ENCODE assay signal across 9 cellular contexts in genomic region chr2:37322368-37322767, GRCh38. TPM values are rescaled to one million over a fixed set of nuclear protein-coding genes. Genes with fewer than 3 reads are reported as not detected.
DNase-seq lines count a peak whose midpoint lies in the region; ATAC-seq and TF ChIP-seq lines count a peak whose summit lies in the region.
"Had no signal": no experiment of that assay in that cellular context is flagged by ENCODE, and none has a peak within 500 bp of the region (broad histone marks: within the 10 kb centered on the region; RNA-seq: fewer than 3 reads in every experiment).

No MANE protein-coding gene starts in this region.

- no peaks in the 10 kb centered on the region for H3K36me3 ChIP-seq in CD8-positive, alpha-beta T cell (ENCODE audit: insufficient read depth, low read length)

- H4K8ac ChIP-seq in H9 (replicated peaks; ENCODE audit: insufficient read length, low read depth, low read length) = no peak overlapping the region

- H2BK20ac ChIP-seq in H9 (ENCODE audit: low read depth, low read length, poor library complexity, severe bottlenecking) = no peak overlapping the region

- no peaks in the 10 kb centered on the region for H3K4me1 ChIP-seq in right cardiac atrium (ENCODE audit: control insufficient read depth, insufficient read depth, low read length)
- 0 out of 2 replicates have a peak, but pooled peaks cover 5% of the 10 kb centered on the region for H3K4me1 ChIP-seq in H9 (ENCODE audit: insufficient read depth, low read length)
- peaks cover 25% of the 10 kb centered on the region for H3K4me1 ChIP-seq in CD8-positive, alpha-beta T cell (ENCODE audit: insufficient read depth, low read length)

- no peak overlapping the region for H2AK5ac ChIP-seq in H9 (ENCODE audit: insufficient read length, low read length)

- no peaks in the 10 kb centered on the region for H3K27me3 ChIP-seq in right cardiac atrium (ENCODE audit: control insufficient read depth, insufficient read depth)
- H3K27me3 ChIP-seq in H9 (ENCODE audit: insufficient read depth, low read length) = no peaks in the 10 kb centered on the region
- no peaks in the 10 kb centered on the region for H3K27me3 ChIP-seq in CD8-positive, alpha-beta T cell (ENCODE audit: insufficient read depth, low read length)

- H3K4me3 ChIP-seq in right cardiac atrium (ENCODE audit: low read length) = peak overlapping the region; percentile 22
- H3K4me3 ChIP-seq in CD8-positive, alpha-beta T cell (ENCODE audit: low read depth, low read length) = no peak overlapping the region

- no peak overlapping the region for H4K91ac ChIP-seq in H9 (ENCODE audit: insufficient read length, low read depth, low read length)

- H3K23ac ChIP-seq in H9 (ENCODE audit: insufficient read length, low read depth, low read length) = no peak overlapping the region

- POLR2A ChIA-PET in CD8-positive, alpha-beta T cell (lab: Charles Lee) = interaction anchor here (1.6 to 1.9 kb wide), 2 partner anchors 84 to 90 kb away, joined by 4 to 6 read pairs; partner anchors contain the start of gene NDUFAF7

- peak overlapping the region; percentile 72 for H3K27ac Mint-ChIP-seq in activated naive CD8-positive, alpha-beta T cell
- H3K27ac Mint-ChIP-seq in H9 = no peak overlapping the region
- no peak overlapping the region for H3K27ac Mint-ChIP-seq in CD8-positive, alpha-beta T cell

- H2AFZ ChIP-seq in H9 (ENCODE audit: low read length) = no peak overlapping the region

- H3K4me1 Mint-ChIP-seq in activated naive CD8-positive, alpha-beta T cell (ENCODE audit: low read depth) = peaks cover 62% of the 10 kb centered on the region
- peaks cover 35 to 38% of the 10 kb centered on the region in 2 experiments for H3K4me1 Mint-ChIP-seq in H9
- H3K4me1 Mint-ChIP-seq in CD8-positive, alpha-beta T cell (ENCODE audit: low read depth) = peaks cover 61% of the 10 kb centered on the region

- CTCF ChIA-PET in CD8-positive, alpha-beta T cell (lab: Charles Lee) = no interaction called here

- no peak overlapping the region for H4K5ac ChIP-seq in H9 (ENCODE audit: insufficient read length, low read depth, low read length)

- H3K27ac ChIP-seq in right cardiac atrium (ENCODE audit: low read length) = no peak overlapping the region
- no peak overlapping the region for H3K27ac ChIP-seq in H9 (ENCODE audit: insufficient read length, low read depth, low read length)
- H3K27ac ChIP-seq in CD8-positive, alpha-beta T cell (ENCODE audit: low read depth, low read length) = no peak overlapping the region

- no peak overlapping the region for H3K4ac ChIP-seq in H9 (ENCODE audit: low read depth, low read length)

- H3K27me3 Mint-ChIP-seq in activated naive CD8-positive, alpha-beta T cell = peaks cover 4% of the 10 kb centered on the region
- peaks cover 21% of the 10 kb centered on the region for H3K27me3 Mint-ChIP-seq in H9 (ENCODE audit: low read depth)
- H3K27me3 Mint-ChIP-seq in CD8-positive, alpha-beta T cell (ENCODE audit: low read depth) = no peaks in the 10 kb centered on the region

- peaks cover 2% of the 10 kb centered on the region for H3K79me1 ChIP-seq in H9 (ENCODE audit: insufficient read depth, low read depth, low read length, poor library complexity, severe bottlenecking)

- peaks cover 7% of the 10 kb centered on the region; the same call in 1 of the 2 replicates for H3K79me2 ChIP-seq in H9 (ENCODE audit: insufficient read depth, low read length)

- no peak overlapping the region for H2BK5ac ChIP-seq in H9 (ENCODE audit: insufficient read length, low read length)

- no peak overlapping the region for H3K18ac ChIP-seq in H9 (ENCODE audit: insufficient read length, low read depth, low read length)

- DNase-seq in right cardiac atrium = no peak
- DNase-seq in left cardiac atrium = no peak
- peak; percentile 28 to 63 for DNase-seq in lung microvascular endothelial cell (ENCODE audit: low read depth in 2 of 2)
- no peak for DNase-seq in H9
- no peak for DNase-seq in CD8-positive, alpha-beta T cell

- H3K9me3 ChIP-seq in right cardiac atrium (ENCODE audit: control insufficient read depth, low read length) (no peaks in the 10 kb centered on the region), H9 (ENCODE audit: control insufficient read depth, low read depth, low read length) (no peaks in the 10 kb centered on the region)
- no peaks in the 10 kb centered on the region for H3K9me3 ChIP-seq in CD8-positive, alpha-beta T cell (ENCODE audit: low read length)

- peaks cover 6% of the 10 kb centered on the region for H3K23me2 ChIP-seq in H9 (ENCODE audit: insufficient read length, low read depth, low read length, poor library complexity, severe bottlenecking)

- H3K4me3 Mint-ChIP-seq in activated naive CD8-positive, alpha-beta T cell = peak overlapping the region; percentile 99
- peak overlapping the region in 1 of 2 experiments; percentile 10; a peak in 2 of 5 replicates for H3K4me3 Mint-ChIP-seq in H9
- no peak overlapping the region for H3K4me3 Mint-ChIP-seq in CD8-positive, alpha-beta T cell

- no peak overlapping the region for H2BK12ac ChIP-seq in H9 (ENCODE audit: insufficient read length, low read depth, low read length)

- H2BK120ac ChIP-seq in H9 (ENCODE audit: low read depth, low read length, poor library complexity, severe bottlenecking) = no peak overlapping the region

- H3K14ac ChIP-seq in H9 (ENCODE audit: insufficient read depth, low read length) = no peak overlapping the region

- H3K9ac ChIP-seq in H9 (ENCODE audit: extremely low read depth, insufficient read length, low read length) = no peak overlapping the region

- H3T11ph ChIP-seq in H9 (ENCODE audit: low read length) = no peak overlapping the region

- no peak for ATAC-seq in right cardiac atrium
- no peak for ATAC-seq in left cardiac atrium
- no peak for ATAC-seq in HG02678 (IDR thresholded peaks at IDR 0.05; ENCODE audit: unreplicated experiment)
- no peak for ATAC-seq in HG03139 (IDR thresholded peaks at IDR 0.05; ENCODE audit: unreplicated experiment)
- ATAC-seq in CD8-positive, alpha-beta T cell = no peak

- no peaks in the 10 kb centered on the region for H4K20me1 ChIP-seq in H9 (ENCODE audit: control insufficient read depth, insufficient read depth, insufficient read length)

- intact Hi-C loops in right cardiac atrium (cut with DNase I) = no loop called here
- intact Hi-C loops in left cardiac atrium (cut with DNase I) = no loop called here
- intact Hi-C loops in CD8-positive, alpha-beta T cell (cut with DNase I, micrococcal nuclease) = loop anchor here (2.0 to 10.0 kb wide), 4 partner anchors 35 to 1052 kb away; partner anchors contain the start of genes ATL2 (in 1 of the 2) and CEBPZOS (in 1 of the 2)

- H3K56ac ChIP-seq in H9 (ENCODE audit: insufficient read length, low read depth, low read length) = no peak overlapping the region

- H2BK15ac ChIP-seq in H9 (ENCODE audit: low read depth, low read length) = no peak overlapping the region

- H3K4me2 ChIP-seq in H9 (ENCODE audit: insufficient read depth, insufficient read length, low read length) = no peak overlapping the region

- TF ChIP-seq CTCF in H9 (conservative IDR thresholded peaks at IDR 0.05) = no peak
- no peak for TF ChIP-seq CTCF in CD8-positive, alpha-beta T cell (IDR thresholded peaks at IDR 0.05)

- peaks cover 15% of the 10 kb centered on the region for H3K36me3 Mint-ChIP-seq in activated naive CD8-positive, alpha-beta T cell
- peaks cover 7 to 10% (median 8%) of the 10 kb centered on the region in 3 experiments; a peak in 4 of 7 replicates for H3K36me3 Mint-ChIP-seq in H9 (ENCODE audit: insufficient read depth in 1 of 3, low read depth in 3 of 3)
- peaks cover 12% of the 10 kb centered on the region for H3K36me3 Mint-ChIP-seq in CD8-positive, alpha-beta T cell

- H3K9me3 Mint-ChIP-seq in activated naive CD8-positive, alpha-beta T cell (ENCODE audit: low read depth) = no peaks in the 10 kb centered on the region
- no peaks in the 10 kb centered on the region for H3K9me3 Mint-ChIP-seq in H9
- H3K9me3 Mint-ChIP-seq in CD8-positive, alpha-beta T cell = no peaks in the 10 kb centered on the region

RNA-seq across cellular contexts. Expression of gene PRKD3, which starts 2.3 kb away (rescaled TPM):
- total RNA-seq in right cardiac atrium (10 to 100 TPM; 17.4 to 24.6 (median 20.6) TPM), left cardiac atrium (10 to 100 TPM; 15.9 to 21.0 TPM), lung microvascular endothelial cell (48.4 and 51.0 TPM in 2 replicates), H9 (2021) (63.3 and 63.8 TPM in 2 replicates)
- 5.6 TPM for polyA plus RNA-seq in right cardiac atrium
- 10 to 100 TPM; 37.2 to 43.8 TPM for total RNA-seq in CD8-positive, alpha-beta T cell

RNA-seq across cellular contexts. Expression of gene QPCT, which starts 22.1 kb away (rescaled TPM):
- total RNA-seq in right cardiac atrium = 1 to 10 TPM; 1.7 to 7.3 (median 2.3) TPM
- 3.1 TPM for polyA plus RNA-seq in right cardiac atrium
- 1 to 10 TPM; 1.4 to 2.5 TPM for total RNA-seq in left cardiac atrium
- 0.60 and 3.7 TPM in 2 replicates for total RNA-seq in lung microvascular endothelial cell
- total RNA-seq in H9 (2021) = not detected in 2 replicates
- total RNA-seq in CD8-positive, alpha-beta T cell = under 1 TPM; 0.57 to 1.00 TPM
- total RNA-seq: T-helper 2 cell treated with Interferon-gamma antibody and Interleukin-4, amounts not matched to agents 100 ng/mL and 5 ng/mL, for 36 hours had no signal

Comparison
In these comparisons a context has a peak if more than half of its experiments do, and no peak if none do; other contexts are left out.
1. DNase-seq: peak in lung microvascular endothelial cell (2 of 2); none in right cardiac atrium (0 of 3), left cardiac atrium (single experiment), H9 (single experiment) and CD8-positive, alpha-beta T cell (0 of 7).
2. intact Hi-C loops: an anchor here in CD8-positive, alpha-beta T cell (2.0 to 10.0 kb wide); none called in right cardiac atrium and left cardiac atrium.